8 cellular contexts compared by ENCODE assay signal in the genomic region with DNA sequence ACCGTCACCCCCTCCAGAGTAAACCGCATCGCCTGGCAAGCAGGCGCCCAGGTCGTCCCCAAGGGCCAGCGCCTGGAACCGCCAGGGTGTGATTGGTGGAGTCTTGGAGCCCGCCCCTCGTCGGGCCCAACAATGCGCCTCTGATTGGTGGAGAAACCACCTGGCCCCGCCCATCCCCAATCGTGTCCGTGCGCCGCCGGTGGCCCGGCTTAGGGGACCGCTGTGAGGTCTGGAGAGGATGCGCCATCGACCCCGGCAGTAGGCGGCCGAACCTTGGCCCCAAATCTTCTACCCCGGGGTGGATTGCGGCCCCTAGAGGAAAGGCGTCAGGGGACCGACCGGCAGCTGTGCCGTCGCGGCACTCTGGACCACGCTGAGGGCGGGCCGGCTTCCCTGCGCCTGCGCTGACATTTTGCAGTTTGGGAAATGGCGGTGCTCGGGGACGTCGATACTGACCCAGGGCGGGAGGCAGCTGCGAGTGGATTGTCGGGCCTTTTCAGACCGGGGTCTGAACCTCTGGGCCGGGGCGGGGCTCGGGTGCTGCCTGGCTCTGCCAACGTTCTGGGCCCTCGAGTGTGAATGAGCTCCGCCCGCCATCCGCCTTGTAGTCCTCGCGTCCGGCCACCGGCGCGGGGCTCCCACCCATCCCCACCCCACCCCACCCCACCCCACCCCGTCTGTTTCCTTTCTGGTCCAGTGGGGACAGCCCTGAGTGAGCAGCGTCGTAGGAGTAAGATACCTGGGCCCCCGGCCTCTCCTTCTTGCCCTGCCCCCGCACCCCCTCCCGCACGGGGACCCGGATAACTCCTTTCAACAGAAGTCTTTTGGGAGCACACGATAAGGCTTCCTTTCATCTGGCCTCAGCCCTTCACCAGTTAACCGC.
DNase-seq lines count a peak whose midpoint lies in the region; ATAC-seq and TF ChIP-seq lines count a peak whose summit lies in the region.

No MANE protein-coding gene starts in this region.

- DNase-seq in AG20443 (ENCODE audit: low spot score) = peak; percentile 97
- DNase-seq in NCI-H446 (lab: John Stamatoyannopoulos, UW) = peak; percentile 91 to 96
- peak; percentile 86 to 92 for DNase-seq in activated CD4-positive, alpha-beta T cell treated with anti-CD3 and anti-CD28 coated beads for 24 hours (ENCODE audit: low read depth in 2 of 2)
- peak; percentile 85 for DNase-seq in choroid plexus epithelial cell (ENCODE audit: low read depth)
- DNase-seq in kidney tubule cell (ENCODE audit: low spot score) = peak; percentile 92
- peak; percentile 82 to 91 for DNase-seq in stimulated activated CD4-positive, alpha-beta T cell treated with anti-CD3 and anti-CD28 coated beads, Interleukin-1b, Interleukin-23, amount 100 ng/mL, for 4 hours (ENCODE audit: low read depth in 2 of 2)

- peak overlapping the region; percentile 82 for H3K4me3 ChIP-seq in choroid plexus epithelial cell (ENCODE audit: low read depth, low read length)

- peak; percentile 91 for ATAC-seq in GM19023 (IDR thresholded peaks at IDR 0.05; ENCODE audit: unreplicated experiment)
- peak; percentile 91 for ATAC-seq in HG03280 (IDR thresholded peaks at IDR 0.05; ENCODE audit: unreplicated experiment)

- no peak for TF ChIP-seq CTCF in choroid plexus epithelial cell (conservative IDR thresholded peaks at IDR 0.05; ENCODE audit: low read depth, low read length)

Comparison
In these comparisons a context has a peak if more than half of its experiments do, and no peak if none do; other contexts are left out.
1. Peak in every context shown above with its lines: DNase-seq, ATAC-seq and H3K4me3 ChIP-seq.